Comparison of ENCODE assay signal across 20 cellular contexts in genomic region chr9:9337129-9337528, GRCh38.
DNase-seq lines count a peak whose midpoint lies in the region; ATAC-seq, FAIRE-seq and TF ChIP-seq lines count a peak whose summit lies in the region.
"Had no signal": no experiment of that assay in that cellular context is flagged by ENCODE, and none has a peak within 500 bp of the region (broad histone marks: within the 10 kb centered on the region; RNA-seq: fewer than 3 reads in every experiment).

No MANE protein-coding gene starts in this region.

- no peak overlapping the region for H3K4me3 ChIP-seq in H1 (ENCODE audit: extremely low read depth in 1 of 4, insufficient read depth in 2 of 4, low read depth in 3 of 4, low read length in 4 of 4)
- H3K4me3 ChIP-seq in body of pancreas: no peak overlapping the region
- H3K4me3 ChIP-seq: GM23248, PC-9, SJCRH30 had no signal

- no peak for TF ChIP-seq EP300 in H1 (IDR thresholded peaks at IDR 0.05; ENCODE audit: borderline replicate concordance in 1 of 2, low read depth in 2 of 2, low read length in 2 of 2)

- DNase-seq in NAMALWA (ENCODE audit: low spot score) (peak; percentile 12), H1 (ENCODE audit: low read depth in 1 of 2, low spot score in 2 of 2) (no peak), progenitor cell of endocrine pancreas (ENCODE audit: low spot score, unreplicated experiment) (no peak), body of pancreas (no peak)
- DNase-seq: BE2C; CD4-positive, alpha-beta memory T cell; GM23248; IMR-90; Karpas-422; MM.1S; NCI-H1105 treated with DMSO at 0.1 percent for 48 hours; NCI-H1694 treated with DMSO at 0.1 percent for 48 hours; NCI-H345; NCI-H526; PC-9; SJCRH30; T-helper 2 cell had no signal

- H3K18ac ChIP-seq in H1 (ENCODE audit: extremely low read depth, low read length): no peak overlapping the region

- no peaks in the 10 kb centered on the region for H3K27me3 Mint-ChIP-seq in progenitor cell of endocrine pancreas
- H3K27me3 Mint-ChIP-seq: CD4-positive, alpha-beta memory T cell had no signal

- H3K79me1 ChIP-seq in H1 (ENCODE audit: low read depth, low read length): no peaks in the 10 kb centered on the region

- no peaks in the 10 kb centered on the region for H3K9me3 Mint-ChIP-seq in progenitor cell of endocrine pancreas (ENCODE audit: low read depth)

- H4K5ac ChIP-seq in H1 (ENCODE audit: insufficient read length, low read depth, low read length): no peak overlapping the region

- H3K36me3 ChIP-seq in H1 (ENCODE audit: control insufficient read depth in 2 of 4, insufficient read depth in 4 of 4, low read length in 3 of 4): no peaks in the 10 kb centered on the region
- no peaks in the 10 kb centered on the region for H3K36me3 ChIP-seq in body of pancreas (replicated peaks in 1 of 2; ENCODE audit: insufficient read depth in 1 of 2, low read depth in 2 of 2)
- H3K36me3 ChIP-seq: BE2C, SJCRH30 had no signal

- POLR2A ChIA-PET in H1 (lab: Charles Lee; ENCODE audit: partially characterized antibody): no interaction called here

- H3K23me2 ChIP-seq in H1 (ENCODE audit: low read depth, low read length): no peaks in the 10 kb centered on the region

- H3K79me2 ChIP-seq in H1 (ENCODE audit: control insufficient read depth in 1 of 2, insufficient read depth in 2 of 2, low read length in 2 of 2): no peaks in the 10 kb centered on the region

- no peaks in the 10 kb centered on the region; a peak in 1 of 7 replicates for H3K4me1 ChIP-seq in H1 (replicated peaks in 1 of 4; ENCODE audit: control insufficient read depth in 3 of 4, insufficient read depth in 4 of 4, low read length in 3 of 4)
- no peaks in the 10 kb centered on the region for H3K4me1 ChIP-seq in body of pancreas
- H3K4me1 ChIP-seq: BE2C, SJCRH30 had no signal

- H3K27ac Mint-ChIP-seq in progenitor cell of endocrine pancreas: no peak overlapping the region
- H3K27ac Mint-ChIP-seq: CD4-positive, alpha-beta memory T cell had no signal

- no peak overlapping the region for H3K14ac ChIP-seq in H1 (ENCODE audit: insufficient read length)

- CTCF ChIA-PET in H1 (lab: Charles Lee; ENCODE audit: partially characterized antibody): interaction anchor here (0.8 to 1.7 kb wide), 4 partner anchors 24 to 453 kb away, joined by 3 to 4 read pairs (median 3); no protein-coding TSS in a partner anchor

- H3K36me3 Mint-ChIP-seq in progenitor cell of endocrine pancreas (ENCODE audit: insufficient read depth): no peaks in the 10 kb centered on the region
- H3K36me3 Mint-ChIP-seq: CD4-positive, alpha-beta memory T cell had no signal

- H3K4ac ChIP-seq in H1 (replicated peaks; ENCODE audit: insufficient read length, low read depth, low read length): no peak overlapping the region

- no peak overlapping the region for H3K27ac ChIP-seq in H1 (ENCODE audit: low read depth, low read length)
- no peak overlapping the region for H3K27ac ChIP-seq in body of pancreas
- H3K27ac ChIP-seq: GM23248, PC-9, SJCRH30 had no signal

- H2BK120ac ChIP-seq in H1 (replicated peaks; ENCODE audit: low read depth, low read length): no peak overlapping the region

- TF ChIP-seq CTCF in GM12874 (IDR thresholded peaks at IDR 0.05; ENCODE audit: insufficient read depth, low read depth, low read length): peak; percentile 14; the same call in 1 of the 2 replicates
- peak in 2 of 3 experiments; percentile 19 to 61; a peak in 2 of 4 replicates for TF ChIP-seq CTCF in H1 (IDR thresholded peaks at IDR 0.05; ENCODE audit: control extremely low read depth in 1 of 3, insufficient read depth in 1 of 3, low read depth in 1 of 3, low read length in 3 of 3)
- peak; percentile 35 for TF ChIP-seq CTCF in progenitor cell of endocrine pancreas (IDR thresholded peaks at IDR 0.05; ENCODE audit: unreplicated experiment)
- TF ChIP-seq CTCF in body of pancreas (IDR thresholded peaks at IDR 0.05): no peak

- no peaks in the 10 kb centered on the region for H4K20me1 ChIP-seq in H1 (replicated peaks in 1 of 2; ENCODE audit: control insufficient read depth in 1 of 2, insufficient read depth in 2 of 2, low read length in 2 of 2)

- ATAC-seq in GM18867 (IDR thresholded peaks at IDR 0.05; ENCODE audit: unreplicated experiment) (no peak), GM21723 (IDR thresholded peaks at IDR 0.05; ENCODE audit: unreplicated experiment) (no peak), body of pancreas (no peak)

- no peak overlapping the region for H2BK15ac ChIP-seq in H1 (ENCODE audit: low read length)

- no peak overlapping the region for H2BK12ac ChIP-seq in H1 (ENCODE audit: low read depth, low read length)

- no peaks in the 10 kb centered on the region for H3K9me3 ChIP-seq in H1 (ENCODE audit: insufficient read depth in 2 of 2, low read depth in 1 of 2, low read length in 1 of 2)
- no peaks in the 10 kb centered on the region for H3K9me3 ChIP-seq in body of pancreas
- H3K9me3 ChIP-seq: BE2C, SJCRH30 had no signal

- no peak for TF ChIP-seq POLR2A in H1 (IDR thresholded peaks at IDR 0.05; ENCODE audit: control extremely low read depth in 1 of 2, low read depth in 2 of 2, low read length in 2 of 2)
- no peak for TF ChIP-seq POLR2A in body of pancreas (IDR thresholded peaks at IDR 0.05)

- no peak overlapping the region for H4K8ac ChIP-seq in H1 (ENCODE audit: extremely low read depth, insufficient read depth, low read length)

- H3K27me3 ChIP-seq in H1 (replicated peaks in 1 of 4; ENCODE audit: control insufficient read depth in 3 of 4, extremely low read depth in 1 of 4, insufficient read depth in 3 of 4, low read length in 3 of 4): no peaks in the 10 kb centered on the region
- no peaks in the 10 kb centered on the region for H3K27me3 ChIP-seq in body of pancreas
- H3K27me3 ChIP-seq: BE2C, SJCRH30 had no signal

- FAIRE-seq in H1 (lab: Jason Lieb, UNC): no peak

- H2BK20ac ChIP-seq in H1 (ENCODE audit: low read length): no peak overlapping the region

- peak; percentile 27 to 34; a peak in 3 of 4 replicates for TF ChIP-seq RAD21 in H1 (IDR thresholded peaks at IDR 0.05 in 1 of 2, conservative IDR thresholded peaks at IDR 0.05 in 1 of 2; ENCODE audit: low read depth in 2 of 2, low read length in 2 of 2)

- H3K9ac ChIP-seq in H1 (replicated peaks in 1 of 4; ENCODE audit: extremely low read depth in 1 of 4, low read depth in 3 of 4, low read length in 3 of 4): no peak overlapping the region
- H3K9ac ChIP-seq: GM23248 had no signal

- intact Hi-C loops in body of pancreas (cut with DNase I): no loop called here

- no peak overlapping the region for H2AFZ ChIP-seq in H1 (ENCODE audit: low read length)
- H2AFZ ChIP-seq: GM23248, PC-9 had no signal

- H3K23ac ChIP-seq in H1 (ENCODE audit: insufficient read length): no peak overlapping the region

- H2AK5ac ChIP-seq in H1 (ENCODE audit: low read depth, low read length): no peak overlapping the region

- no peaks in the 10 kb centered on the region for H3K4me1 Mint-ChIP-seq in progenitor cell of endocrine pancreas (ENCODE audit: low read depth)
- H3K4me1 Mint-ChIP-seq: CD4-positive, alpha-beta memory T cell had no signal

- no peak overlapping the region for H2BK5ac ChIP-seq in H1 (ENCODE audit: low read depth, low read length)

- no peak overlapping the region for H3K4me3 Mint-ChIP-seq in progenitor cell of endocrine pancreas (ENCODE audit: low read depth)
- H3K4me3 Mint-ChIP-seq: CD4-positive, alpha-beta memory T cell had no signal

- no peak overlapping the region for H3K56ac ChIP-seq in H1 (replicated peaks; ENCODE audit: insufficient read length, low read depth, low read length)

- H4K91ac ChIP-seq in H1 (replicated peaks; ENCODE audit: insufficient read length, low read length): no peak overlapping the region

- H3K4me2 ChIP-seq in H1 (ENCODE audit: insufficient read depth in 1 of 2, low read depth in 2 of 2, low read length in 2 of 2): no peak overlapping the region
- H3K4me2 ChIP-seq: PC-9 had no signal

TF ChIP-seq in H1, 55 proteins besides CTCF, POLR2A, EP300 and RAD21 (continues in another document):
- no peak for TF ChIP-seq ZNF274 (IDR thresholded peaks at IDR 0.05; ENCODE audit: borderline replicate concordance, extremely low read depth, low read length)
- TF ChIP-seq SP2 (IDR thresholded peaks at IDR 0.05; ENCODE audit: low read length): no peak
- TF ChIP-seq CEBPB (IDR thresholded peaks at IDR 0.05; ENCODE audit: low read depth, low read length): no peak
- TF ChIP-seq CTBP2 (IDR thresholded peaks at IDR 0.05; ENCODE audit: borderline replicate concordance, insufficient read depth, insufficient read length, low read length): no peak
- no peak for TF ChIP-seq TAF7 (optimal IDR thresholded peaks at IDR 0.05; ENCODE audit: borderline replicate concordance, low read depth, low read length)
- TF ChIP-seq BRCA1 (IDR thresholded peaks at IDR 0.05; ENCODE audit: low read depth, low read length): no peak
- TF ChIP-seq FOSL1 (IDR thresholded peaks at IDR 0.05; ENCODE audit: insufficient read depth, low read depth, low read length): no peak

Comparison
In these comparisons a context has a peak if more than half of its experiments do, and no peak if none do; other contexts are left out.
1. CTCF ChIP-seq: peak in GM12874 (single experiment), H1 (2 of 3) and progenitor cell of endocrine pancreas (single experiment); none in body of pancreas (0 of 7).